Comparison of ENCODE assay signal across 19 cellular contexts in genomic region chr17:77723909-77724875, GRCh38.
A peak's percentile ranks its signal among the peaks of the same experiment; 100 is the strongest.
DNase-seq lines count a peak whose midpoint lies in the region; ATAC-seq and TF ChIP-seq lines count a peak whose summit lies in the region.
"Had no signal": no experiment of that assay in that cellular context is flagged by ENCODE, and none has a peak within 500 bp of the region (broad histone marks: within the 10 kb centered on the region; RNA-seq: fewer than 3 reads in every experiment).

No MANE protein-coding gene starts in this region.

- no peaks in the 10 kb centered on the region for H3K36me3 ChIP-seq in MM.1S (replicated peaks; ENCODE audit: insufficient read depth, low read length)
- H3K36me3 ChIP-seq: left lung, right lobe of liver had no signal

- H3K4me2 ChIP-seq in MM.1S (ENCODE audit: low read depth, low read length): peak overlapping the region; percentile 62
- H3K4me2 ChIP-seq: A549 had no signal

- H3K27ac ChIP-seq in MM.1S (ENCODE audit: low read length) (peak overlapping the region; percentile 95), cingulate gyrus (ENCODE audit: low read depth, low read length) (peak overlapping the region; percentile 84)
- H3K27ac ChIP-seq: A549, C4-2B, left lung, right lobe of liver had no signal

- H2AFZ ChIP-seq in MM.1S (ENCODE audit: low read length): peak overlapping the region; percentile 51

- DNase-seq in NCI-H526 treated with DMSO at 0.1 percent for 48 hours (lab: John Stamatoyannopoulos, UW): peak; percentile 57
- no peak for DNase-seq in NCI-H526 (lab: John Stamatoyannopoulos, UW)
- DNase-seq in MM.1S: peak; percentile 66
- peak; percentile 62 for DNase-seq in posterior vena cava (ENCODE audit: low spot score)
- DNase-seq in SW480 (ENCODE audit: low spot score): no peak
- no peak for DNase-seq in kidney glomerular epithelial cell (lab: John Stamatoyannopoulos, UW)
- DNase-seq: activated CD4-positive, alpha-beta T cell treated with anti-CD3 and anti-CD28 coated beads, Interleukin-2, amount 10 ng/mL, durations not matched to agents 7 days and 5 days; activated T-cell treated with anti-CD3 and anti-CD28 coated beads, Interleukin-2, amount 50 U/mL, for 24 hours; DMS53; GOT3; IMR-90; left lung; NCI-H748 treated with DMSO at 0.1 percent for 48 hours; right lobe of liver; stimulated activated naive CD8-positive, alpha-beta T cell treated with anti-CD3 and anti-CD28 coated beads, Interleukin-15, Interleukin-2, amounts not matched to agents 100 U/mL and 50 U/mL, for 24 hours had no signal

- no peaks in the 10 kb centered on the region for H3K79me2 ChIP-seq in MM.1S (ENCODE audit: low read length)

- H3K9me2 ChIP-seq in MM.1S (replicated peaks; ENCODE audit: insufficient read depth, low read length): no peaks in the 10 kb centered on the region

- no peak for TF ChIP-seq CTCF in MM.1S (IDR thresholded peaks at IDR 0.05; ENCODE audit: low read length)

- peaks cover 31% of the 10 kb centered on the region for H3K4me1 ChIP-seq in MM.1S (ENCODE audit: low read length)
- H3K4me1 ChIP-seq: A549, left lung, right lobe of liver had no signal

- H4K20me1 ChIP-seq in MM.1S (ENCODE audit: insufficient read depth, low read length): no peaks in the 10 kb centered on the region

- no peaks in the 10 kb centered on the region for H3K9me3 ChIP-seq in MM.1S (replicated peaks; ENCODE audit: insufficient read depth, low read length)
- H3K9me3 ChIP-seq: A549, left lung, right lobe of liver had no signal

- intact Hi-C loops in posterior vena cava (cut with DNase I): no loop called here

- peak overlapping the region; percentile 13; the same call in 1 of the 2 replicates for H3K4me3 ChIP-seq in MM.1S (ENCODE audit: low read length)
- H3K4me3 ChIP-seq: A549, left lung, right lobe of liver had no signal

- H3F3A ChIP-seq in MM.1S (ENCODE audit: insufficient read depth, low read length): peaks cover 22% of the 10 kb centered on the region

- no peaks in the 10 kb centered on the region for H3K27me3 ChIP-seq in MM.1S (replicated peaks; ENCODE audit: insufficient read depth, low read length)
- H3K27me3 ChIP-seq: right lobe of liver had no signal

- H3K9ac ChIP-seq in MM.1S (ENCODE audit: low read length): peak overlapping the region; percentile 64

- ATAC-seq in HG02588 (IDR thresholded peaks at IDR 0.05; ENCODE audit: unreplicated experiment): no peak
- ATAC-seq: A549; left lung; right lobe of liver; stimulated activated naive CD8-positive, alpha-beta T cell treated with anti-CD3 and anti-CD28 coated beads, Interleukin-15, Interleukin-2, amounts not matched to agents 100 U/mL and 50 U/mL, for 24 hours had no signal

Comparison
In these comparisons a context has a peak if more than half of its experiments do, and no peak if none do; other contexts are left out.
1. DNase-seq: peak in NCI-H526 treated with DMSO at 0.1 percent for 48 hours (single experiment), MM.1S (single experiment) and posterior vena cava (single experiment); none in NCI-H526 (0 of 2), SW480 (single experiment) and kidney glomerular epithelial cell (single experiment).